In the genomic region with DNA sequence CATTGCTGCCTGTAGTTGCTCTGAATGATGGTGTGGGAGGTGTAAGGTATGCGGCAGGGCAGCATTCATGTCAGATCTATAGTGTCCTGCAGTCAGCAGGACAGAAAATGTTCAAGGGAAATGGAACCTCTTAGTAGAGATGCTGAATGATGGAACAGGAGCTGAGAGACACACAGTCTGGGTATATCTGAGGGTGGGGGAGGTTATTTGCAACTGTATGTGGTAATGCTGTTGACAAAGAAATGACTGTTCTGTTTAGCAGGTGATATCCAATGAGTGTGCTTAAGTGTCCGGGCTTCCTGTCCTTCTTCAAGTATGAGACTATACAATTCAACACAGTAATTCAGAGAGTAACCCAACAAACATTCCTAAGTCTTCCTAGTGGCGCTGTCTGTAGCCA, we compare ENCODE assay signal across 11 cellular contexts. TPM values are rescaled to one million over a fixed set of nuclear protein-coding genes. Genes with fewer than 3 reads are reported as not detected.
DNase-seq lines count a peak whose midpoint lies in the region; ATAC-seq and TF ChIP-seq lines count a peak whose summit lies in the region.
"Had no signal": no experiment of that assay in that cellular context is flagged by ENCODE, and none has a peak within 500 bp of the region (broad histone marks: within the 10 kb centered on the region; RNA-seq: fewer than 3 reads in every experiment).

No MANE protein-coding gene starts in this region.

- H4K20me1 ChIP-seq in GM23338 (replicated peaks; ENCODE audit: insufficient read depth) (peaks cover 16% of the 10 kb centered on the region), neural progenitor cell (ENCODE audit: low read depth) (peaks cover 40% of the 10 kb centered on the region), OCI-LY7 (ENCODE audit: insufficient read depth, low read length) (no peaks in the 10 kb centered on the region)

- H3K4me3 Mint-ChIP-seq in GM23338 = no peak overlapping the region
- no peak overlapping the region for H3K4me3 Mint-ChIP-seq in chondrocyte (ENCODE audit: unreplicated experiment)
- no peak overlapping the region for H3K4me3 Mint-ChIP-seq in neural progenitor cell

- H3F3A ChIP-seq in GM23338 (replicated peaks; ENCODE audit: low read depth) = peaks cover 8% of the 10 kb centered on the region; the same call in 1 of the 2 replicates
- peaks cover 12% of the 10 kb centered on the region for H3F3A ChIP-seq in neural progenitor cell (ENCODE audit: low read depth)

- H3K9me3 Mint-ChIP-seq in GM23338 (no peaks in the 10 kb centered on the region), chondrocyte (ENCODE audit: low read depth) (no peaks in the 10 kb centered on the region), neural progenitor cell (no peaks in the 10 kb centered on the region)

- H3K9me2 ChIP-seq in GM23338 (ENCODE audit: insufficient read depth) = no peaks in the 10 kb centered on the region
- no peaks in the 10 kb centered on the region for H3K9me2 ChIP-seq in OCI-LY7 (ENCODE audit: insufficient read depth, low read length)

- peaks cover 77% of the 10 kb centered on the region for H3K36me3 Mint-ChIP-seq in GM23338 (ENCODE audit: low read depth)
- H3K36me3 Mint-ChIP-seq in chondrocyte (ENCODE audit: low read depth) = peaks cover 27% of the 10 kb centered on the region
- H3K36me3 Mint-ChIP-seq in neural progenitor cell = peaks cover 43% of the 10 kb centered on the region

- peaks cover 43% of the 10 kb centered on the region for H3K36me3 ChIP-seq in GM23338 (ENCODE audit: insufficient read depth)
- H3K36me3 ChIP-seq in neural progenitor cell = peaks cover 23% of the 10 kb centered on the region
- H3K36me3 ChIP-seq in OCI-LY7 (ENCODE audit: insufficient read depth, low read length) = peaks cover 95% of the 10 kb centered on the region

- H3K4me2 ChIP-seq in GM23338 (no peak overlapping the region), neural progenitor cell (no peak overlapping the region), OCI-LY7 (ENCODE audit: low read length) (no peak overlapping the region)

- H3K27ac Mint-ChIP-seq in GM23338 (peak overlapping the region; percentile 3; the same call in 1 of the 2 replicates), chondrocyte (ENCODE audit: unreplicated experiment) (peak overlapping the region; percentile 50), neural progenitor cell (peak overlapping the region; percentile 4)

- CTCF ChIA-PET in OCI-LY7 (lab: Charles Lee; ENCODE audit: unreplicated experiment) = no interaction called here

- no peaks in the 10 kb centered on the region for H3K4me1 ChIP-seq in GM23338 (ENCODE audit: insufficient read depth)
- peaks cover 12% of the 10 kb centered on the region for H3K4me1 ChIP-seq in neural progenitor cell
- H3K4me1 ChIP-seq in OCI-LY7 (ENCODE audit: insufficient read depth, low read length, poor library complexity, severe bottlenecking) = peaks cover 7% of the 10 kb centered on the region

- H3K27me3 Mint-ChIP-seq in GM23338 (ENCODE audit: insufficient read depth, low read depth, poor library complexity) (peaks cover 3% of the 10 kb centered on the region), chondrocyte (ENCODE audit: low read depth) (no peaks in the 10 kb centered on the region), neural progenitor cell (ENCODE audit: insufficient read depth, low read depth) (peaks cover 3% of the 10 kb centered on the region)

- no TSS peak for BruUV-seq in OCI-LY7 (replicated peaks; lab: Mats Ljungman, UMichigan)

- no peak for ATAC-seq in GM23338
- ATAC-seq in left lobe of liver = no peak

- no peak overlapping the region for H3K9ac ChIP-seq in neural progenitor cell

- H3K4me1 Mint-ChIP-seq in GM23338 (peaks cover 18% of the 10 kb centered on the region), chondrocyte (ENCODE audit: low read depth) (peaks cover 12% of the 10 kb centered on the region), neural progenitor cell (peaks cover 14% of the 10 kb centered on the region)

- H2AFZ ChIP-seq in GM23338 = no peak overlapping the region
- no peak overlapping the region for H2AFZ ChIP-seq in neural progenitor cell (replicated peaks)
- H2AFZ ChIP-seq in OCI-LY7 (ENCODE audit: low read length) = no peak overlapping the region

- no peak for DNase-seq in GM23338 (ENCODE audit: low spot score)
- DNase-seq in NCI-H2196 treated with DMSO at 0.1 percent for 48 hours (lab: John Stamatoyannopoulos, UW; ENCODE audit: unreplicated experiment) = peak; percentile 79
- DNase-seq in chondrocyte (ENCODE audit: low spot score) = no peak
- DNase-seq in neural progenitor cell (ENCODE audit: low spot score) = no peak
- no peak for DNase-seq in left lobe of liver (ENCODE audit: low spot score)
- DNase-seq in DMS114 treated with DMSO at 0.1 percent for 48 hours (lab: John Stamatoyannopoulos, UW; ENCODE audit: unreplicated experiment) = no peak
- no peak for DNase-seq in OCI-LY7 (ENCODE audit: low spot score)
- DNase-seq in NCI-H1092 (lab: John Stamatoyannopoulos, UW) = no peak
- DNase-seq: NCI-H187 had no signal

- H3K27me3 ChIP-seq in GM23338 (ENCODE audit: insufficient read depth) (no peaks in the 10 kb centered on the region), neural progenitor cell (no peaks in the 10 kb centered on the region)

- TF ChIP-seq CTCF in GM23338 (conservative IDR thresholded peaks at IDR 0.05; ENCODE audit: low read depth in 2 of 2) (no peak), chondrocyte (IDR thresholded peaks at IDR 0.05) (no peak), neural progenitor cell (IDR thresholded peaks at IDR 0.05) (no peak), OCI-LY7 (conservative IDR thresholded peaks at IDR 0.05; ENCODE audit: low read length) (no peak)

- H3K4me3 ChIP-seq in GM23338 (no peak overlapping the region), neural progenitor cell (no peak overlapping the region), OCI-LY7 (ENCODE audit: low read depth, low read length, poor library complexity, severe bottlenecking) (no peak overlapping the region)

- POLR2A ChIA-PET in OCI-LY7 (lab: Charles Lee) = interaction anchor here (0.6 kb wide), 1 partner anchor 170 kb away, joined by 4 read pairs; no protein-coding TSS in a partner anchor

- intact Hi-C loops in OCI-LY7 (cut with micrococcal nuclease; ENCODE audit: unreplicated experiment) = loop anchor here (5.0 kb wide), 1 partner anchor 147 kb away; a partner anchor contains a TSS

- H3K27ac ChIP-seq in GM23338 (ENCODE audit: low read depth) (0 out of 2 replicates have a peak overlapping the region, but pooled peaks have one; percentile 84), neural progenitor cell (peak overlapping the region; percentile 35), OCI-LY7 (ENCODE audit: low read depth, low read length, poor library complexity, severe bottlenecking) (no peak overlapping the region)

- H3K79me2 ChIP-seq in GM23338 (replicated peaks; ENCODE audit: insufficient read depth) (peaks cover 20% of the 10 kb centered on the region), neural progenitor cell (ENCODE audit: low read depth) (peaks cover 25% of the 10 kb centered on the region), OCI-LY7 (ENCODE audit: insufficient read depth, low read depth, low read length) (peaks cover 4% of the 10 kb centered on the region; the same call in 1 of the 2 replicates)

- H3K9me3 ChIP-seq in neural progenitor cell (ENCODE audit: low read depth) = no peaks in the 10 kb centered on the region
- H3K9me3 ChIP-seq in OCI-LY7 (ENCODE audit: low read length) = no peaks in the 10 kb centered on the region

TF ChIP-seq in GM23338, 12 proteins besides CTCF, POLR2A, EP300 and RAD21 (continues in another document):
- no peak for TF ChIP-seq EZH2 (IDR thresholded peaks at IDR 0.05; ENCODE audit: low read depth, unreplicated experiment)
- TF ChIP-seq, protein P1, sequence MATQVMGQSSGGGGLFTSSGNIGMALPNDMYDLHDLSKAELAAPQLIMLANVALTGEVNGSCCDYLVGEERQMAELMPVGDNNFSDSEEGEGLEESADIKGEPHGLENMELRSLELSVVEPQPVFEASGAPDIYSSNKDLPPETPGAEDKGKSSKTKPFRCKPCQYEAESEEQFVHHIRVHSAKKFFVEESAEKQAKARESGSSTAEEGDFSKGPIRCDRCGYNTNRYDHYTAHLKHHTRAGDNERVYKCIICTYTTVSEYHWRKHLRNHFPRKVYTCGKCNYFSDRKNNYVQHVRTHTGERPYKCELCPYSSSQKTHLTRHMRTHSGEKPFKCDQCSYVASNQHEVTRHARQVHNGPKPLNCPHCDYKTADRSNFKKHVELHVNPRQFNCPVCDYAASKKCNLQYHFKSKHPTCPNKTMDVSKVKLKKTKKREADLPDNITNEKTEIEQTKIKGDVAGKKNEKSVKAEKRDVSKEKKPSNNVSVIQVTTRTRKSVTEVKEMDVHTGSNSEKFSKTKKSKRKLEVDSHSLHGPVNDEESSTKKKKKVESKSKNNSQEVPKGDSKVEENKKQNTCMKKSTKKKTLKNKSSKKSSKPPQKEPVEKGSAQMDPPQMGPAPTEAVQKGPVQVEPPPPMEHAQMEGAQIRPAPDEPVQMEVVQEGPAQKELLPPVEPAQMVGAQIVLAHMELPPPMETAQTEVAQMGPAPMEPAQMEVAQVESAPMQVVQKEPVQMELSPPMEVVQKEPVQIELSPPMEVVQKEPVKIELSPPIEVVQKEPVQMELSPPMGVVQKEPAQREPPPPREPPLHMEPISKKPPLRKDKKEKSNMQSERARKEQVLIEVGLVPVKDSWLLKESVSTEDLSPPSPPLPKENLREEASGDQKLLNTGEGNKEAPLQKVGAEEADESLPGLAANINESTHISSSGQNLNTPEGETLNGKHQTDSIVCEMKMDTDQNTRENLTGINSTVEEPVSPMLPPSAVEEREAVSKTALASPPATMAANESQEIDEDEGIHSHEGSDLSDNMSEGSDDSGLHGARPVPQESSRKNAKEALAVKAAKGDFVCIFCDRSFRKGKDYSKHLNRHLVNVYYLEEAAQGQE (IDR thresholded peaks at IDR 0.05; ENCODE audit: unreplicated experiment) = no peak
- TF ChIP-seq STAT1 (IDR thresholded peaks at IDR 0.05; ENCODE audit: unreplicated experiment) = no peak
- TF ChIP-seq ZNF331 (CRISPR knock-in tag; IDR thresholded peaks at IDR 0.05; ENCODE audit: low read depth) = no peak
- TF ChIP-seq NANOG (IDR thresholded peaks at IDR 0.05; ENCODE audit: borderline replicate concordance) = no peak
- TF ChIP-seq, protein P2, sequence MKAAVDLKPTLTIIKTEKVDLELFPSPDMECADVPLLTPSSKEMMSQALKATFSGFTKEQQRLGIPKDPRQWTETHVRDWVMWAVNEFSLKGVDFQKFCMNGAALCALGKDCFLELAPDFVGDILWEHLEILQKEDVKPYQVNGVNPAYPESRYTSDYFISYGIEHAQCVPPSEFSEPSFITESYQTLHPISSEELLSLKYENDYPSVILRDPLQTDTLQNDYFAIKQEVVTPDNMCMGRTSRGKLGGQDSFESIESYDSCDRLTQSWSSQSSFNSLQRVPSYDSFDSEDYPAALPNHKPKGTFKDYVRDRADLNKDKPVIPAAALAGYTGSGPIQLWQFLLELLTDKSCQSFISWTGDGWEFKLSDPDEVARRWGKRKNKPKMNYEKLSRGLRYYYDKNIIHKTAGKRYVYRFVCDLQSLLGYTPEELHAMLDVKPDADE (IDR thresholded peaks at IDR 0.05) = no peak

RNA-seq across cellular contexts. Expression of a gene that starts 46.6 kb away (rescaled TPM):
- not detected in 2 replicates for total RNA-seq in GM23338 (2014; rRNA removed; shearing (Covaris generic))
- 0.55 TPM in 1 of 2 replicates, not detected in the other for polyA plus RNA-seq in GM23338 (2016; fragmentation: Nextera tagmentation; extraction: Ambion mirVana)
- total RNA-seq in chondrocyte (not detected in 3 replicates), neural progenitor cell (ENCODE audit: low replicate concordance) (not detected in 2 replicates), left lobe of liver (not detected), OCI-LY7 (2022) (not detected in 2 replicates)
- not detected in 2 replicates for total RNA-seq in OCI-LY7 (2014; rRNA removed; shearing (Covaris generic))
- total RNA-seq: pulmonary artery endothelial cell, RPMI7951 had no signal
